ENCODE assay signal across 8 cellular contexts in the genomic region with DNA sequence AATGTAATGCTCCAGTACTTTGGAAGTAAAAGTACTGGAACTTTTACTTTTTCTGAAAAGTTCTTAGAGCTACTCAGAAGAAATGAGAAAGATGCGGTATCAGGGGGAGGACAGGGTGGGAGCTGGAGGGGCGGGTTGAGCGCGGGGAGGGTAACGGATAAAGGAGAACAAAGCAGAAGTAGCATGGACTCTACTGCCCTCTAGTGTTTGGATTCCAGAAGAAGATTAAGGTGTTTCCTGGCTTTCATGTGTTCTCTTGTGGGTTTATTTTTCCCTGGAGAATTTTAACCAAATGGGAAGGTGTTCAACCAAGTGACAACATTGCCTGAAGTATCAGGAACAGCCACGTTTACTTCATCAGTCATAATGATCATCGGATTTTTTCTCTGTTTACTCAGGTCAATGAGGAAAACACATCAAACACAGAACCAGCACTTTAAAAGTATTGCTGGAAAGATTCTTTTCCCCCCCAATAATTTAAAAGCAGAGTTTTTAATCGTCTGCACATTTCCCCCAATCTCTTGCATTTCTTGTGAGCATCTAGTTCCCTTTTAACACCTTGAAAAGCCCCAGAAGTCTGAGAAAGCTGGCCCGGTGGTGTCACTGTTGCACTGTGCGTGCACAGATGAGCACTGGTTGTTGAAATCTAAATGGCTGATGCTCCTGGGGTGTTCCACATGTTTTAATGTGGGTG.
DNase-seq lines count a peak whose midpoint lies in the region; ATAC-seq and TF ChIP-seq lines count a peak whose summit lies in the region.

No MANE protein-coding gene starts in this region.

- H3K9me3 ChIP-seq in Karpas-422 (ENCODE audit: low read length) (no peaks in the 10 kb centered on the region), endodermal cell (ENCODE audit: control insufficient read depth, low read length) (no peaks in the 10 kb centered on the region)
- no peaks in the 10 kb centered on the region for H3K9me3 ChIP-seq in CD4-positive, alpha-beta T cell (ENCODE audit: control insufficient read depth, low read length)

- H3K27ac ChIP-seq in Karpas-422 (ENCODE audit: low read length) (no peak overlapping the region), endodermal cell (ENCODE audit: low read depth, low read length) (no peak overlapping the region)
- H3K27ac ChIP-seq in CD4-positive, alpha-beta T cell (ENCODE audit: low read depth, low read length), result no peak overlapping the region

- H3K4me3 ChIP-seq in AG09309 (ENCODE audit: control insufficient read depth, low read depth, low read length), result peak overlapping the region; percentile 15
- no peak overlapping the region for H3K4me3 ChIP-seq in Karpas-422 (ENCODE audit: low read length)
- no peak overlapping the region for H3K4me3 ChIP-seq in endodermal cell (ENCODE audit: low read length)

- no peak overlapping the region for H3K4me3 Mint-ChIP-seq in endodermal cell
- peak overlapping the region; percentile 58 for H3K4me3 Mint-ChIP-seq in mesothelial cell of epicardium
- no peak overlapping the region for H3K4me3 Mint-ChIP-seq in CD4-positive, alpha-beta T cell

- H2AFZ ChIP-seq in Karpas-422 (ENCODE audit: low read length), result no peak overlapping the region

- H3K36me3 Mint-ChIP-seq in endodermal cell (ENCODE audit: low read depth), result no peaks in the 10 kb centered on the region
- H3K36me3 Mint-ChIP-seq in mesothelial cell of epicardium, result peaks cover 6% of the 10 kb centered on the region
- H3K36me3 Mint-ChIP-seq in CD4-positive, alpha-beta T cell (ENCODE audit: low read depth), result no peaks in the 10 kb centered on the region

- WGBS in endodermal cell (ENCODE audit: insufficient coverage in 1 of 2, insufficient read length in 1 of 2), 2 experiments, result 13 to 25% methylated on average over 7 to 10 of the region's 10 CpGs

- H3K9me2 ChIP-seq in Karpas-422 (replicated peaks; ENCODE audit: insufficient read depth, low read length), result no peaks in the 10 kb centered on the region

- peak; percentile 65 for TF ChIP-seq CTCF in AG09309 (IDR thresholded peaks at IDR 0.05; ENCODE audit: control insufficient read depth, insufficient read depth, low read depth, low read length, missing control alignments)
- TF ChIP-seq CTCF in endodermal cell (conservative IDR thresholded peaks at IDR 0.05), result peak; percentile 92
- TF ChIP-seq CTCF in mesothelial cell of epicardium (IDR thresholded peaks at IDR 0.05; ENCODE audit: unreplicated experiment), result peak; percentile 80
- no peak for TF ChIP-seq CTCF in CD4-positive, alpha-beta T cell (IDR thresholded peaks at IDR 0.05)

- H3K4me1 ChIP-seq in Karpas-422 (ENCODE audit: low read length) (no peaks in the 10 kb centered on the region), endodermal cell (ENCODE audit: control insufficient read depth, insufficient read depth, low read length) (no peaks in the 10 kb centered on the region)

- no peaks in the 10 kb centered on the region for H3K4me1 Mint-ChIP-seq in endodermal cell
- peaks cover 39% of the 10 kb centered on the region for H3K4me1 Mint-ChIP-seq in mesothelial cell of epicardium
- H3K4me1 Mint-ChIP-seq in CD4-positive, alpha-beta T cell (ENCODE audit: low read depth), result no peaks in the 10 kb centered on the region

- H3K79me2 ChIP-seq in Karpas-422 (ENCODE audit: low read length), result no peaks in the 10 kb centered on the region

- no peaks in the 10 kb centered on the region for H3K27me3 Mint-ChIP-seq in endodermal cell (ENCODE audit: insufficient read depth)
- H3K27me3 Mint-ChIP-seq in mesothelial cell of epicardium (ENCODE audit: low read depth), result no peaks in the 10 kb centered on the region
- no peaks in the 10 kb centered on the region for H3K27me3 Mint-ChIP-seq in CD4-positive, alpha-beta T cell

- no peak for DNase-seq in AG09309 (ENCODE audit: low read depth)
- DNase-seq in GM19238 (ENCODE audit: insufficient read length, low spot score), result peak; percentile 18
- peak; percentile 73 for DNase-seq in Karpas-422
- DNase-seq in OCI-M1 (lab: John Stamatoyannopoulos, UW), result peak; percentile 99
- DNase-seq in endodermal cell, result peak; percentile 72
- peak in 1 of 2 experiments; percentile 38 for DNase-seq in mesothelial cell of epicardium (ENCODE audit: low spot score in 2 of 2, unreplicated experiment in 2 of 2)
- DNase-seq in CD4-positive, alpha-beta T cell, result no peak

- H3K9me3 Mint-ChIP-seq in endodermal cell, result no peaks in the 10 kb centered on the region
- peaks cover 8% of the 10 kb centered on the region for H3K9me3 Mint-ChIP-seq in mesothelial cell of epicardium
- peaks cover 6% of the 10 kb centered on the region for H3K9me3 Mint-ChIP-seq in CD4-positive, alpha-beta T cell

- POLR2A ChIA-PET in CD4-positive, alpha-beta T cell (lab: Charles Lee), result no interaction called here

- H3K27me3 ChIP-seq in Karpas-422 (ENCODE audit: low read length) (no peaks in the 10 kb centered on the region), endodermal cell (ENCODE audit: control insufficient read depth, insufficient read depth, low read length, poor library complexity, severe bottlenecking) (no peaks in the 10 kb centered on the region)
- no peaks in the 10 kb centered on the region for H3K27me3 ChIP-seq in CD4-positive, alpha-beta T cell (ENCODE audit: control insufficient read depth, insufficient read depth, low read length)

- intact Hi-C loops in CD4-positive, alpha-beta T cell (cut with DNase I, micrococcal nuclease), result no loop called here

- H3K36me3 ChIP-seq in Karpas-422 (ENCODE audit: insufficient read depth, low read length), result no peaks in the 10 kb centered on the region
- no peaks in the 10 kb centered on the region for H3K36me3 ChIP-seq in endodermal cell (ENCODE audit: control insufficient read depth, insufficient read depth, low read length)

- no peak overlapping the region for H3K4me2 ChIP-seq in Karpas-422 (ENCODE audit: low read depth, low read length, poor library complexity, severe bottlenecking)

- H3K27ac Mint-ChIP-seq in endodermal cell (no peak overlapping the region), mesothelial cell of epicardium (peak overlapping the region; percentile 89)
- no peak overlapping the region for H3K27ac Mint-ChIP-seq in CD4-positive, alpha-beta T cell

- ATAC-seq in CD4-positive, alpha-beta T cell (ENCODE audit: poor library complexity), result no peak
- no peak for ATAC-seq in HG03432 (IDR thresholded peaks at IDR 0.05; ENCODE audit: unreplicated experiment)

- H3K9ac ChIP-seq in Karpas-422 (ENCODE audit: low read length), result no peak overlapping the region
- no peak overlapping the region for H3K9ac ChIP-seq in endodermal cell (ENCODE audit: extremely low read depth, low read length, poor library complexity, severe bottlenecking)

- no peaks in the 10 kb centered on the region for H4K20me1 ChIP-seq in Karpas-422 (ENCODE audit: insufficient read depth, low read depth, low read length)

- CTCF ChIA-PET in CD4-positive, alpha-beta T cell (lab: Charles Lee), result no interaction called here

Comparison
In these comparisons a context has a peak if more than half of its experiments do, and no peak if none do; other contexts are left out.
1. DNase-seq: peak in GM19238 (single experiment), Karpas-422 (single experiment), OCI-M1 (single experiment) and endodermal cell (single experiment); none in AG09309 (single experiment) and CD4-positive, alpha-beta T cell (0 of 10).